Comparison of ENCODE assay signal across 8 cellular contexts in genomic region chr2:240021488-240022104, GRCh38. TPM values are rescaled to one million over a fixed set of nuclear protein-coding genes. Genes with fewer than 3 reads are reported as not detected.
DNase-seq lines count a peak whose midpoint lies in the region; ATAC-seq, FAIRE-seq and TF ChIP-seq lines count a peak whose summit lies in the region.

No MANE protein-coding gene starts in this region.

- H3K9me3 Mint-ChIP-seq in activated CD4-positive, alpha-beta memory T cell treated with anti-CD3 and anti-CD28 coated beads, Interleukin-2, amount 10 ng/mL, durations not matched to agents 7 days and 5 days: no peaks in the 10 kb centered on the region
- H3K9me3 Mint-ChIP-seq in natural killer cell: no peaks in the 10 kb centered on the region

- H3K9ac ChIP-seq in endothelial cell of umbilical vein (replicated peaks; ENCODE audit: extremely low read depth, insufficient read depth, low read length): no peak overlapping the region

- TF ChIP-seq POLR2A in endothelial cell of umbilical vein (IDR thresholded peaks at IDR 0.05; ENCODE audit: low read depth, low read length): no peak

- no peaks in the 10 kb centered on the region for H3K9me3 ChIP-seq in endothelial cell of umbilical vein (replicated peaks; ENCODE audit: control insufficient read depth, insufficient read depth, low read length)

- CTCF ChIA-PET in activated CD4-positive, alpha-beta memory T cell treated with anti-CD3 and anti-CD28 coated beads, Interleukin-2, amount 10 ng/mL, durations not matched to agents 7 days and 5 days (lab: Charles Lee): interaction anchor here (0.6 to 1.6 kb wide), 14 partner anchors 9 to 327 kb away, joined by 3 to 10 read pairs (median 4); no protein-coding TSS in a partner anchor
- CTCF ChIA-PET in endothelial cell of umbilical vein (lab: Charles Lee): interaction anchor here (0.7 to 1.6 kb wide), 11 partner anchors 9 to 124 kb away, joined by 3 to 9 read pairs (median 4); no protein-coding TSS in a partner anchor

- H3K4me1 ChIP-seq in endothelial cell of umbilical vein (ENCODE audit: control insufficient read depth, extremely low read depth, insufficient read depth, low read length): peaks cover 10% of the 10 kb centered on the region

- no peak overlapping the region for H3K4me3 ChIP-seq in endothelial cell of umbilical vein (replicated peaks in 1 of 3; ENCODE audit: insufficient read depth in 1 of 3, low read depth in 1 of 3, low read length in 3 of 3)

- no peaks in the 10 kb centered on the region for H3K27me3 ChIP-seq in endothelial cell of umbilical vein (ENCODE audit: control insufficient read depth in 2 of 2, insufficient read depth in 2 of 2, low read length in 2 of 2)

- intact Hi-C loops in endothelial cell of umbilical vein (cut with micrococcal nuclease) (loop anchor here (5.0 kb wide), 1 partner anchor 541 kb away; the partner anchor contains the start of gene DUSP28), natural killer cell (cut with micrococcal nuclease) (no loop called here)

- H3K4me2 ChIP-seq in endothelial cell of umbilical vein (ENCODE audit: insufficient read depth, low read length): no peak overlapping the region

- H3K4me1 Mint-ChIP-seq in activated CD4-positive, alpha-beta memory T cell treated with anti-CD3 and anti-CD28 coated beads, Interleukin-2, amount 10 ng/mL, durations not matched to agents 7 days and 5 days: peaks cover 20% of the 10 kb centered on the region
- peaks cover 23 to 40% of the 10 kb centered on the region in 2 donors for H3K4me1 Mint-ChIP-seq in natural killer cell

- no peak overlapping the region for H2AFZ ChIP-seq in endothelial cell of umbilical vein (ENCODE audit: low read depth, low read length)

- BruUV-seq in endothelial cell of umbilical vein (replicated peaks; lab: Mats Ljungman, UMichigan): no TSS peak

- H3K79me2 ChIP-seq in endothelial cell of umbilical vein (ENCODE audit: control insufficient read depth, insufficient read depth, low read length): peaks cover 40% of the 10 kb centered on the region

- H3K27ac ChIP-seq in endothelial cell of umbilical vein (ENCODE audit: insufficient read depth, low read depth, low read length): no peak overlapping the region

- dilution Hi-C loops in endothelial cell of umbilical vein (cut with MboI; ENCODE audit: extremely low pct_ligation_motif_present, low sequenced_read_pairs): no loop called here

- no peaks in the 10 kb centered on the region for H3K9me1 ChIP-seq in endothelial cell of umbilical vein (replicated peaks; ENCODE audit: control insufficient read depth, extremely low read depth, insufficient read depth, low read length)

- FAIRE-seq in endothelial cell of umbilical vein (lab: Jason Lieb, UNC): peak; percentile 79

- peak; percentile 76 for DNase-seq in AG08395 (ENCODE audit: low spot score)
- peak; percentile 50 for DNase-seq in GM19240 (ENCODE audit: insufficient read length, low spot score)
- peak; percentile 65 to 87 for DNase-seq in NCI-H526 (lab: John Stamatoyannopoulos, UW)
- DNase-seq in activated CD4-positive, alpha-beta memory T cell treated with anti-CD3 and anti-CD28 coated beads, Interleukin-2, amount 10 ng/mL, durations not matched to agents 7 days and 5 days: peak; percentile 71
- DNase-seq in endothelial cell of umbilical vein (ENCODE audit: low read depth, low spot score): peak; percentile 65
- peak; percentile 48 for DNase-seq in natural killer cell
- peak; percentile 77 for DNase-seq in stimulated activated naive CD8-positive, alpha-beta T cell treated with anti-CD3 and anti-CD28 coated beads, Interleukin-15, Interleukin-2, amounts not matched to agents 100 U/mL and 50 U/mL, for 24 hours

- H3K4me3 Mint-ChIP-seq in activated CD4-positive, alpha-beta memory T cell treated with anti-CD3 and anti-CD28 coated beads, Interleukin-2, amount 10 ng/mL, durations not matched to agents 7 days and 5 days: no peak overlapping the region
- no peak overlapping the region for H3K4me3 Mint-ChIP-seq in natural killer cell

- H3K36me3 Mint-ChIP-seq in activated CD4-positive, alpha-beta memory T cell treated with anti-CD3 and anti-CD28 coated beads, Interleukin-2, amount 10 ng/mL, durations not matched to agents 7 days and 5 days (ENCODE audit: low read depth): peaks cover 37% of the 10 kb centered on the region
- H3K36me3 Mint-ChIP-seq in natural killer cell: no peaks in the 10 kb centered on the region

- H3K36me3 ChIP-seq in endothelial cell of umbilical vein (ENCODE audit: control insufficient read depth in 2 of 2, extremely low read depth in 1 of 2, insufficient read depth in 2 of 2, low read length in 2 of 2): peaks cover 23 to 25% of the 10 kb centered on the region in 2 experiments

- ATAC-seq in natural killer cell (no peak), GM21526 (IDR thresholded peaks at IDR 0.05; ENCODE audit: low FRiP score, unreplicated experiment) (no peak)
- peak; percentile 36 for ATAC-seq in stimulated activated naive CD8-positive, alpha-beta T cell treated with anti-CD3 and anti-CD28 coated beads, Interleukin-15, Interleukin-2, amounts not matched to agents 100 U/mL and 50 U/mL, for 24 hours

- POLR2A ChIA-PET in activated CD4-positive, alpha-beta memory T cell treated with anti-CD3 and anti-CD28 coated beads, Interleukin-2, amount 10 ng/mL, durations not matched to agents 7 days and 5 days (lab: Charles Lee): interaction anchor here (1.2 kb wide), 1 partner anchor 64 kb away, joined by 4 read pairs; no protein-coding TSS in a partner anchor
- POLR2A ChIA-PET in endothelial cell of umbilical vein (lab: Charles Lee): no interaction called here

- no peaks in the 10 kb centered on the region for H4K20me1 ChIP-seq in endothelial cell of umbilical vein (replicated peaks; ENCODE audit: control insufficient read depth, extremely low read depth, insufficient read depth, low read length)

- H3K27ac Mint-ChIP-seq in activated CD4-positive, alpha-beta memory T cell treated with anti-CD3 and anti-CD28 coated beads, Interleukin-2, amount 10 ng/mL, durations not matched to agents 7 days and 5 days: no peak overlapping the region
- H3K27ac Mint-ChIP-seq in natural killer cell: no peak overlapping the region

- TF ChIP-seq CTCF in endothelial cell of umbilical vein (IDR thresholded peaks at IDR 0.05; ENCODE audit: extremely low read depth in 1 of 2, insufficient read depth in 1 of 2, low read depth in 1 of 2, low read length in 2 of 2) (peak; percentile 95 to 97), natural killer cell (IDR thresholded peaks at IDR 0.05) (peak; percentile 55)

- no peaks in the 10 kb centered on the region for H3K27me3 Mint-ChIP-seq in activated CD4-positive, alpha-beta memory T cell treated with anti-CD3 and anti-CD28 coated beads, Interleukin-2, amount 10 ng/mL, durations not matched to agents 7 days and 5 days
- no peaks in the 10 kb centered on the region for H3K27me3 Mint-ChIP-seq in natural killer cell (ENCODE audit: low read depth in 2 of 2)

TF ChIP-seq in endothelial cell of umbilical vein, 7 proteins besides CTCF, POLR2A, EP300 and RAD21:
- TF ChIP-seq EZH2 (IDR thresholded peaks at IDR 0.05; ENCODE audit: borderline replicate concordance, low read depth, low read length, severe bottlenecking) (no peak), POLR2AphosphoS5 (IDR thresholded peaks at IDR 0.05; ENCODE audit: insufficient read depth, low read depth, low read length) (no peak), MYC (IDR thresholded peaks at IDR 0.05; ENCODE audit: low read depth, low read length) (no peak)

RNA-seq across cellular contexts. Expression of gene NDUFA10, which starts 3.5 kb away (rescaled TPM):
- total RNA-seq in activated CD4-positive, alpha-beta memory T cell treated with anti-CD3 and anti-CD28 coated beads, Interleukin-2, amount 10 ng/mL, durations not matched to agents 7 days and 5 days: 100 to 1,000 TPM; 103 to 104 TPM
- total RNA-seq in endothelial cell of umbilical vein: 119 and 120 TPM in 2 replicates
- polyA plus RNA-seq in endothelial cell of umbilical vein: 111 and 119 TPM in 2 replicates
- polyA plus RNA-seq in endothelial cell of umbilical vein (2011; cell fraction: cytosol; rRNA removed): 99.3 and 110 TPM in 2 replicates
- 127 and 142 TPM in 2 replicates for polyA plus RNA-seq in endothelial cell of umbilical vein (2011; cell fraction: nucleus; rRNA removed)
- 124 and 135 TPM in 2 replicates for polyA plus RNA-seq in endothelial cell of umbilical vein (2012)
- polyA minus RNA-seq in endothelial cell of umbilical vein: 90.8 and 106 TPM in 2 replicates
- 39.2 TPM for polyA minus RNA-seq in endothelial cell of umbilical vein (2011; cell fraction: cytosol; rRNA and poly(A)+ RNA removed)
- 78.1 and 83.2 TPM in 2 replicates for polyA minus RNA-seq in endothelial cell of umbilical vein (2011; cell fraction: nucleus; rRNA and poly(A)+ RNA removed)
- 100 to 1,000 TPM in 2 of 3 donors, 10 to 100 TPM in 1; 90.6 to 146 (median 107) TPM for total RNA-seq in natural killer cell

RNA-seq across cellular contexts. Expression of gene OR6B2, which starts 8.6 kb away (rescaled TPM):
- total RNA-seq in activated CD4-positive, alpha-beta memory T cell treated with anti-CD3 and anti-CD28 coated beads, Interleukin-2, amount 10 ng/mL, durations not matched to agents 7 days and 5 days: not detected
- total RNA-seq in endothelial cell of umbilical vein (not detected in 2 replicates), natural killer cell (not detected)
- polyA plus RNA-seq in endothelial cell of umbilical vein: not detected in 2 replicates
- polyA plus RNA-seq in endothelial cell of umbilical vein (2011; cell fraction: cytosol; rRNA removed): not detected in 2 replicates
- not detected in 2 replicates for polyA plus RNA-seq in endothelial cell of umbilical vein (2011; cell fraction: nucleus; rRNA removed)
- polyA plus RNA-seq in endothelial cell of umbilical vein (2012): not detected in 2 replicates
- not detected in 2 replicates for polyA minus RNA-seq in endothelial cell of umbilical vein
- polyA minus RNA-seq in endothelial cell of umbilical vein (2011; cell fraction: cytosol; rRNA and poly(A)+ RNA removed): not detected
- polyA minus RNA-seq in endothelial cell of umbilical vein (2011; cell fraction: nucleus; rRNA and poly(A)+ RNA removed): not detected in 2 replicates

RNA-seq across cellular contexts. Expression of gene OR6B3, which starts 31.7 kb away (rescaled TPM):
- total RNA-seq in activated CD4-positive, alpha-beta memory T cell treated with anti-CD3 and anti-CD28 coated beads, Interleukin-2, amount 10 ng/mL, durations not matched to agents 7 days and 5 days: not detected
- total RNA-seq in endothelial cell of umbilical vein (not detected in 2 replicates), natural killer cell (not detected)
- polyA plus RNA-seq in endothelial cell of umbilical vein: not detected in 2 replicates
- polyA plus RNA-seq in endothelial cell of umbilical vein (2011; cell fraction: cytosol; rRNA removed): not detected in 2 replicates
- not detected in 2 replicates for polyA plus RNA-seq in endothelial cell of umbilical vein (2011; cell fraction: nucleus; rRNA removed)
- polyA plus RNA-seq in endothelial cell of umbilical vein (2012): not detected in 2 replicates
- polyA minus RNA-seq in endothelial cell of umbilical vein: not detected in 2 replicates
- polyA minus RNA-seq in endothelial cell of umbilical vein (2011; cell fraction: cytosol; rRNA and poly(A)+ RNA removed): not detected
- not detected in 2 replicates for polyA minus RNA-seq in endothelial cell of umbilical vein (2011; cell fraction: nucleus; rRNA and poly(A)+ RNA removed)
